1 cellular context compared by ENCODE assay signal in genomic region chr7:14001139-14001538, GRCh38.
TF ChIP-seq lines count a peak whose summit lies in the region.

No MANE protein-coding gene starts in this region.

TF ChIP-seq in K562, 482 proteins besides CTCF, POLR2A, EP300 and RAD21 (continued from another document and continues in another):
- no peak; the same call in 1 of the 2 replicates for TF ChIP-seq ZNF280B (CRISPR knock-in tag; IDR thresholded peaks at IDR 0.05)
- TF ChIP-seq KLF10 (CRISPR knock-in tag; IDR thresholded peaks at IDR 0.05) = no peak
- no peak for TF ChIP-seq BRD9 (IDR thresholded peaks at IDR 0.05; ENCODE audit: low read depth, partially characterized antibody)
- TF ChIP-seq JUNB (CRISPR knock-in tag; conservative IDR thresholded peaks at IDR 0.05) = no peak
- no peak for TF ChIP-seq ZNF121 (CRISPR knock-in tag; conservative IDR thresholded peaks at IDR 0.05)
- peak; percentile 83 for TF ChIP-seq DIDO1 (tag; IDR thresholded peaks at IDR 0.05; ENCODE audit: low read depth)
- no peak for TF ChIP-seq SMC3 (conservative IDR thresholded peaks at IDR 0.05; ENCODE audit: insufficient read depth, low read depth, low read length)
- no peak for TF ChIP-seq NFATC3 (IDR thresholded peaks at IDR 0.05)
- no peak for TF ChIP-seq NR0B1 (IDR thresholded peaks at IDR 0.05; ENCODE audit: partially characterized antibody)
- TF ChIP-seq SAFB2 (IDR thresholded peaks at IDR 0.05; ENCODE audit: borderline replicate concordance, low read depth, low read length, severe bottlenecking) = no peak
- peak; percentile 91 for TF ChIP-seq ZNF589 (CRISPR knock-in tag; IDR thresholded peaks at IDR 0.05; ENCODE audit: low read depth)
- TF ChIP-seq XRCC5 (IDR thresholded peaks at IDR 0.05; ENCODE audit: low read depth, low read length) = no peak
- peak; percentile 42; the same call in 1 of the 2 replicates for TF ChIP-seq NFIX (CRISPR knock-in tag; IDR thresholded peaks at IDR 0.05; ENCODE audit: low read depth)
- no peak for TF ChIP-seq ARID4B (CRISPR knock-in tag; IDR thresholded peaks at IDR 0.05)
- no peak for TF ChIP-seq EWSR1 (IDR thresholded peaks at IDR 0.05; ENCODE audit: borderline replicate concordance, low read depth, partially characterized antibody)
- peak; percentile 61 for TF ChIP-seq ELF2 (CRISPR knock-in tag; IDR thresholded peaks at IDR 0.05)
- TF ChIP-seq NEUROD1 (IDR thresholded peaks at IDR 0.05; ENCODE audit: borderline replicate concordance, low read depth, low read length, partially characterized antibody) = no peak
- no peak for TF ChIP-seq ATF7 (IDR thresholded peaks at IDR 0.05)
- no peak for TF ChIP-seq FOXP4 (CRISPR knock-in tag; IDR thresholded peaks at IDR 0.05; ENCODE audit: borderline replicate concordance)
- TF ChIP-seq ZNF57 (CRISPR knock-in tag; IDR thresholded peaks at IDR 0.05) = no peak
- TF ChIP-seq PTBP1 (IDR thresholded peaks at IDR 0.05; ENCODE audit: low read depth, low read length) = no peak
- no peak for TF ChIP-seq LARP7 (IDR thresholded peaks at IDR 0.05)
- TF ChIP-seq ZKSCAN8 (CRISPR knock-in tag; IDR thresholded peaks at IDR 0.05) = no peak; the same call in 1 of the 2 replicates
- TF ChIP-seq FOSL1 (tag; conservative IDR thresholded peaks at IDR 0.05) = no peak
- TF ChIP-seq CEBPB (tag; IDR thresholded peaks at IDR 0.05) = no peak
- TF ChIP-seq ZNF277 (CRISPR knock-in tag; IDR thresholded peaks at IDR 0.05; ENCODE audit: borderline replicate concordance) = no peak
- no peak for TF ChIP-seq ZBTB2 (IDR thresholded peaks at IDR 0.05)
- no peak for TF ChIP-seq MCM3 (IDR thresholded peaks at IDR 0.05)
- no peak for TF ChIP-seq ZNF174 (CRISPR knock-in tag; IDR thresholded peaks at IDR 0.05)
- TF ChIP-seq HOXB6 (CRISPR knock-in tag; IDR thresholded peaks at IDR 0.05; ENCODE audit: borderline replicate concordance) = no peak
- TF ChIP-seq KAT7 (CRISPR knock-in tag; IDR thresholded peaks at IDR 0.05; ENCODE audit: borderline replicate concordance) = no peak
- TF ChIP-seq HMG20A (CRISPR knock-in tag; conservative IDR thresholded peaks at IDR 0.05) = no peak
- TF ChIP-seq ZHX1 (conservative IDR thresholded peaks at IDR 0.05; ENCODE audit: low read length) = no peak
- peak; percentile 82; the same call in 1 of the 2 replicates for TF ChIP-seq BCL6 (CRISPR knock-in tag; IDR thresholded peaks at IDR 0.05)
- no peak for TF ChIP-seq ZNF217 (CRISPR knock-in tag; IDR thresholded peaks at IDR 0.05)
- no peak for TF ChIP-seq SIN3B (IDR thresholded peaks at IDR 0.05; ENCODE audit: low read depth)
- TF ChIP-seq CREB3L1 (IDR thresholded peaks at IDR 0.05; ENCODE audit: borderline replicate concordance, low read depth) = no peak
- no peak for TF ChIP-seq MCM2 (IDR thresholded peaks at IDR 0.05; ENCODE audit: low read depth)
- TF ChIP-seq RHOXF2B (CRISPR knock-in tag; conservative IDR thresholded peaks at IDR 0.05) = no peak
- no peak for TF ChIP-seq ELK1 (CRISPR knock-in tag; IDR thresholded peaks at IDR 0.05)
- peak; percentile 85 for TF ChIP-seq TAF7 (tag; IDR thresholded peaks at IDR 0.05)
- TF ChIP-seq YY1 (IDR thresholded peaks at IDR 0.05; ENCODE audit: borderline replicate concordance in 1 of 3, control insufficient read depth in 1 of 3, extremely low read depth in 1 of 3, insufficient read depth in 3 of 3, insufficient read length in 1 of 3, insufficient replicate concordance in 2 of 3, low read depth in 1 of 3, low read length in 2 of 3) = no peak
- no peak for TF ChIP-seq ETS2 (tag; IDR thresholded peaks at IDR 0.05; ENCODE audit: borderline replicate concordance, poor library complexity, severe bottlenecking)
- no peak for TF ChIP-seq ZFX (CRISPR knock-in tag; IDR thresholded peaks at IDR 0.05)
- peak; percentile 83 for TF ChIP-seq ZNF584 (CRISPR knock-in tag; IDR thresholded peaks at IDR 0.05; ENCODE audit: low read depth)
- TF ChIP-seq BRCA1 (IDR thresholded peaks at IDR 0.05) = no peak
- TF ChIP-seq BRCA1 (CRISPR knock-in tag; IDR thresholded peaks at IDR 0.05) = no peak
- peak; percentile 94 for TF ChIP-seq PYGO2 (tag; IDR thresholded peaks at IDR 0.05)
- no peak for TF ChIP-seq CHD2 (IDR thresholded peaks at IDR 0.05; ENCODE audit: low read depth, low read length)
- no peak for TF ChIP-seq FIP1L1 (IDR thresholded peaks at IDR 0.05; ENCODE audit: low read depth, low read length, poor library complexity, severe bottlenecking)
- no peak for TF ChIP-seq ZSCAN29 (IDR thresholded peaks at IDR 0.05)
- TF ChIP-seq NFE2 (IDR thresholded peaks at IDR 0.05; ENCODE audit: low read depth) = no peak
- no peak for TF ChIP-seq SREBF1 (IDR thresholded peaks at IDR 0.05; ENCODE audit: borderline replicate concordance, low read depth, low read length)
